Comparison of ENCODE assay signal across 15 cellular contexts in genomic region chr7:16356241-16356958, GRCh38.
A peak's percentile ranks its signal among the peaks of the same experiment; 100 is the strongest.
DNase-seq lines count a peak whose midpoint lies in the region; ATAC-seq and TF ChIP-seq lines count a peak whose summit lies in the region.
"Had no signal": no experiment of that assay in that cellular context is flagged by ENCODE, and none has a peak within 500 bp of the region (broad histone marks: within the 10 kb centered on the region; RNA-seq: fewer than 3 reads in every experiment).

No MANE protein-coding gene starts in this region.

- no peaks in the 10 kb centered on the region for H3K27me3 ChIP-seq in BJ (ENCODE audit: control insufficient read depth, insufficient read depth, low read length)

- POLR2A ChIA-PET in BJ (lab: Charles Lee): no interaction called here

- no peak overlapping the region for H3K4me3 ChIP-seq in BJ (ENCODE audit: low read depth, low read length)
- H3K4me3 ChIP-seq in astrocyte of the spinal cord (ENCODE audit: low read depth, low read length): no peak overlapping the region

- TF ChIP-seq CTCF in BJ (IDR thresholded peaks at IDR 0.05; ENCODE audit: insufficient read depth, low read depth, low read length) (no peak), astrocyte of the spinal cord (IDR thresholded peaks at IDR 0.05; ENCODE audit: low read depth, low read length) (no peak)

- ATAC-seq in HG03095 (IDR thresholded peaks at IDR 0.05; ENCODE audit: unreplicated experiment): no peak
- ATAC-seq: HepG2 had no signal

- no peaks in the 10 kb centered on the region for H3K36me3 ChIP-seq in BJ (ENCODE audit: control insufficient read depth, insufficient read depth, low read length)

- CTCF ChIA-PET in BJ (lab: Yijun Ruan, JAX): interaction anchor here (1.6 kb wide), 1 partner anchor 11 kb away, joined by 4 read pairs; no protein-coding TSS in a partner anchor

- in situ Hi-C loops in KBM-7 (cut with MboI; ENCODE audit: low pct_unique_long_range_greater_than_20kb, low sequenced_read_pairs): no loop called here
- in situ Hi-C loops in astrocyte of the spinal cord (cut with HindIII; ENCODE audit: low sequenced_read_pairs): no loop called here

- DNase-seq in BJ (ENCODE audit: low read depth) (peak; percentile 15), KBM-7 (peak; percentile 75), astrocyte of the spinal cord (ENCODE audit: low read depth, low spot score) (peak; percentile 33), kidney glomerular epithelial cell (lab: John Stamatoyannopoulos, UW) (peak; percentile 4), inferior parietal cortex (ENCODE audit: extremely low spot score) (no peak), kidney tubule cell (ENCODE audit: low spot score) (no peak)
- DNase-seq in central memory CD4-positive, alpha-beta T cell: no peak
- DNase-seq: activated CD4-positive, alpha-beta memory T cell treated with anti-CD3 and anti-CD28 coated beads for 36 hours; activated T-cell treated with anti-CD3 and anti-CD28 coated beads, Interleukin-2, amount 50 U/mL, for 24 hours; endodermal cell; nephron progenitor cell; substantia nigra; SW 1271 had no signal

Comparison
In these comparisons a context has a peak if more than half of its experiments do, and no peak if none do; other contexts are left out.
1. DNase-seq: peak in BJ (single experiment), KBM-7 (single experiment), astrocyte of the spinal cord (single experiment) and kidney glomerular epithelial cell (single experiment); none in inferior parietal cortex (single experiment), central memory CD4-positive, alpha-beta T cell (single experiment) and kidney tubule cell (single experiment).